In the genomic region with DNA sequence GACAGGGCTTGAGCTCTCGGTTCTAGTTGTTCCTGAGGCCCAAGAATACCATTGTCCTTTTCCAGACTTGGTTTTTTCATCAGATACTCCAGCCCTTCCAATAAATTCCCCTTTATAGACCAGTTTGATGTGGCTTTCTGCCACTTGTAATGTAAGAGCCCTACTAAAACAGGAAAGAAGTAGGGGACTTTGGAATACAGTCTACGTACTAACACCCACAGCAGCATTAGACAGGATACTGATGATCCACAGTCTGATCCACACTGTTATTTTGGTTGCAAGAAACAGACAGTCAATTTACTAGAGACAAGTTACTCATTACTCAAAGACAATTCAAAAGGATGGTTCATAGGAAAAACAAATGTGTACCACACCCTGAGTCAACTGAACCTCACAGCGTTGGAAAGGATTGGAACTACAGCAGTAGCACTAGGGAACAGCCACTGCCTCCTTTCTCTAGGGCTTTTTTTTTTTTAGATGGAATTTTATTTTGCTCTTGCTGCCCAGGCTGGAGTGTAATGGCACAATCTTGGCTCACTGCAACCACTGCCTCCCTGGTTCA, we compare ENCODE assay signal across 16 cellular contexts.
"Had no signal": no experiment of that assay in that cellular context is flagged by ENCODE, and none has a peak within 500 bp of the region (broad histone marks: within the 10 kb centered on the region; RNA-seq: fewer than 3 reads in every experiment).

No MANE protein-coding gene starts in this region.

- H3K27ac ChIP-seq: left lung, psoas muscle, suprapubic skin had no signal

- H3K27me3 ChIP-seq: left lung, suprapubic skin had no signal

- H3K9me3 Mint-ChIP-seq: activated naive CD8-positive, alpha-beta T cell treated with anti-CD3 and anti-CD28 coated beads, Interleukin-2, amount 50 U/mL, for 24 hours; activated T-helper 1 cell treated with anti-CD3 and anti-CD28 coated beads, Interleukin-12 subunit alpha, Interleukin-12 subunit beta, Interleukin-2, Interleukin-4 antibody, amounts not matched to agents 30 ng/mL and 10 ng/mL and 1 ng/mL, durations not matched to agents 14 hours and 24 hours and 36 hours; immature natural killer cell; T-helper 1 cell treated with Interleukin-12 subunit alpha and Interleukin-12 subunit beta and Interleukin-4 antibody, amounts not matched to agents 30 μg/mL and 1 μg/mL, for 36 hours had no signal

- ATAC-seq: activated naive CD8-positive, alpha-beta T cell treated with anti-CD3 and anti-CD28 coated beads, Interleukin-2, amount 50 U/mL, for 24 hours; left lung; psoas muscle; sciatic nerve; stimulated activated naive B cell treated with anti-CD40 and anti-IgM and Interleukin-4, amounts not matched to agents 10 μg/mL and 1 μg/mL and 100 μg/mL, for 72 hours; WTC11 had no signal

- H3K36me3 Mint-ChIP-seq: immature natural killer cell; stimulated activated naive B cell treated with anti-CD40 and anti-IgM and Interleukin-4, amounts not matched to agents 10 μg/mL and 1 μg/mL and 100 μg/mL, for 72 hours; WTC11 had no signal

- H3K4me1 Mint-ChIP-seq: activated naive CD8-positive, alpha-beta T cell treated with anti-CD3 and anti-CD28 coated beads, Interleukin-2, amount 50 U/mL, for 24 hours; immature natural killer cell; memory B cell; nephron progenitor cell; WTC11 had no signal

- H3K36me3 ChIP-seq: left lung, suprapubic skin had no signal

- H3K4me3 Mint-ChIP-seq: activated naive CD8-positive, alpha-beta T cell treated with anti-CD3 and anti-CD28 coated beads, Interleukin-2, amount 50 U/mL, for 24 hours; activated T-helper 1 cell treated with anti-CD3 and anti-CD28 coated beads, Interleukin-12 subunit alpha, Interleukin-12 subunit beta, Interleukin-2, Interleukin-4 antibody, amounts not matched to agents 30 ng/mL and 10 ng/mL and 1 ng/mL, durations not matched to agents 14 hours and 24 hours and 36 hours; immature natural killer cell; memory B cell; nephron progenitor cell; stimulated activated naive B cell treated with anti-CD40 and anti-IgM and Interleukin-4, amounts not matched to agents 10 μg/mL and 1 μg/mL and 100 μg/mL, for 72 hours; T-helper 1 cell treated with Interleukin-12 subunit alpha and Interleukin-12 subunit beta and Interleukin-4 antibody, amounts not matched to agents 30 μg/mL and 1 μg/mL, for 36 hours; WTC11 had no signal

- H3K27me3 Mint-ChIP-seq: memory B cell had no signal

- DNase-seq: activated CD4-positive, alpha-beta T cell treated with anti-CD3 and anti-CD28 coated beads for 48 hours; activated naive CD4-positive, alpha-beta T cell treated with Interleukin-2 at 50 U/mL for 16 hours; activated naive CD8-positive, alpha-beta T cell treated with anti-CD3 and anti-CD28 coated beads, Interleukin-2, amount 50 U/mL, for 24 hours; immature natural killer cell; left lung; nephron progenitor cell; psoas muscle; stimulated activated CD4-positive, alpha-beta T cell treated with anti-CD3 and anti-CD28 coated beads, Interleukin-2, amount 100 ng/mL, for 24 hours; stimulated activated naive B cell treated with anti-CD40 and anti-IgM and Interleukin-4, amounts not matched to agents 10 μg/mL and 1 μg/mL and 100 μg/mL, for 72 hours had no signal

- H3K4me1 ChIP-seq: left lung, psoas muscle, suprapubic skin had no signal

- H3K27ac Mint-ChIP-seq: activated naive CD8-positive, alpha-beta T cell treated with anti-CD3 and anti-CD28 coated beads, Interleukin-2, amount 50 U/mL, for 24 hours; activated T-helper 1 cell treated with anti-CD3 and anti-CD28 coated beads, Interleukin-12 subunit alpha, Interleukin-12 subunit beta, Interleukin-2, Interleukin-4 antibody, amounts not matched to agents 30 ng/mL and 10 ng/mL and 1 ng/mL, durations not matched to agents 14 hours and 24 hours and 36 hours; immature natural killer cell; memory B cell; nephron progenitor cell; stimulated activated naive B cell treated with anti-CD40 and anti-IgM and Interleukin-4, amounts not matched to agents 10 μg/mL and 1 μg/mL and 100 μg/mL, for 72 hours; T-helper 1 cell treated with Interleukin-12 subunit alpha and Interleukin-12 subunit beta and Interleukin-4 antibody, amounts not matched to agents 30 μg/mL and 1 μg/mL, for 36 hours; WTC11 had no signal

- FAIRE-seq: astrocyte had no signal

- H3K9me3 ChIP-seq: left lung, psoas muscle, suprapubic skin had no signal

- H3K4me3 ChIP-seq: left lung, psoas muscle, suprapubic skin had no signal
